21 cellular contexts compared by ENCODE assay signal in genomic region chr3:65669163-65669875, GRCh38.
A peak's percentile ranks its signal among the peaks of the same experiment; 100 is the strongest.
DNase-seq lines count a peak whose midpoint lies in the region; ATAC-seq, FAIRE-seq and TF ChIP-seq lines count a peak whose summit lies in the region.
"Had no signal": no experiment of that assay in that cellular context is flagged by ENCODE, and none has a peak within 500 bp of the region (broad histone marks: within the 10 kb centered on the region; RNA-seq: fewer than 3 reads in every experiment).

No MANE protein-coding gene starts in this region.

- H3K9me3 ChIP-seq in A549 (no peaks in the 10 kb centered on the region), keratinocyte (ENCODE audit: control insufficient read depth, low read depth, low read length) (no peaks in the 10 kb centered on the region), vagina (no peaks in the 10 kb centered on the region)
- H3K9me3 ChIP-seq: uterus had no signal

- TF ChIP-seq RAD21 in A549 (conservative IDR thresholded peaks at IDR 0.05 in 1 of 2, IDR thresholded peaks at IDR 0.05 in 1 of 2), result no peak

- H3K27me3 ChIP-seq in keratinocyte (ENCODE audit: control insufficient read depth, extremely low read depth, insufficient read depth, low read length) (no peaks in the 10 kb centered on the region), vagina (no peaks in the 10 kb centered on the region)
- H3K27me3 ChIP-seq: uterus had no signal

- H3K9ac ChIP-seq in keratinocyte (ENCODE audit: control insufficient read depth, extremely low read depth, insufficient read depth, low read length), result no peak overlapping the region

- H3K4me3 ChIP-seq in A549 (no peak overlapping the region), choroid plexus epithelial cell (ENCODE audit: low read depth, low read length) (no peak overlapping the region), keratinocyte (ENCODE audit: control insufficient read depth in 2 of 3, extremely low read depth in 1 of 3, insufficient read depth in 2 of 3, low read depth in 1 of 3, low read length in 3 of 3) (no peak overlapping the region), vagina (no peak overlapping the region)
- H3K4me3 ChIP-seq: GM23338, uterus had no signal

- dilution Hi-C loops in keratinocyte (cut with MboI; ENCODE audit: extremely low pct_ligation_motif_present, low sequenced_read_pairs), result no loop called here

- TF ChIP-seq POLR2A in A549 (IDR thresholded peaks at IDR 0.05; ENCODE audit: low read length) (no peak), vagina (IDR thresholded peaks at IDR 0.05) (no peak)

- no peaks in the 10 kb centered on the region for H3K79me2 ChIP-seq in keratinocyte (ENCODE audit: control insufficient read depth, insufficient read depth, low read length)

- H3K4me2 ChIP-seq in A549 (0 out of 3 replicates have a peak overlapping the region, but pooled peaks have one; percentile 23), keratinocyte (ENCODE audit: control insufficient read depth, extremely low read depth, insufficient read depth, low read depth, low read length) (no peak overlapping the region)
- H3K4me2 ChIP-seq: GM23338 had no signal

- ATAC-seq in A549 (no peak), GM21737 (IDR thresholded peaks at IDR 0.05; ENCODE audit: unreplicated experiment) (no peak), HG02678 (IDR thresholded peaks at IDR 0.05; ENCODE audit: unreplicated experiment) (no peak)
- ATAC-seq: GM23338, right cardiac atrium had no signal

- POLR2A ChIA-PET in A549 (lab: Yijun Ruan, JAX), result no interaction called here

- 45% methylated on average over 5 of the region's 5 CpGs for WGBS in A549 (ENCODE audit: missing lambda C conversion rate)

- no peak for TF ChIP-seq EP300 in A549 (IDR thresholded peaks at IDR 0.05)

- H3K36me3 ChIP-seq in keratinocyte (ENCODE audit: control insufficient read depth in 2 of 2, extremely low read depth in 1 of 2, insufficient read depth in 2 of 2, low read length in 2 of 2), result no peaks in the 10 kb centered on the region
- H3K36me3 ChIP-seq in vagina, result no peaks in the 10 kb centered on the region
- H3K36me3 ChIP-seq: uterus had no signal

- H2AFZ ChIP-seq in keratinocyte (ENCODE audit: control insufficient read depth, low read length), result no peak overlapping the region
- H2AFZ ChIP-seq: GM23338 had no signal

- no peak for DNase-seq in A549 (ENCODE audit: low read depth in 1 of 2, low spot score in 1 of 2)
- peak; percentile 34 for DNase-seq in M059J (ENCODE audit: low read depth)
- DNase-seq in choroid plexus epithelial cell (ENCODE audit: low read depth), result peak; percentile 91
- no peak for DNase-seq in keratinocyte (ENCODE audit: low read depth, low spot score)
- DNase-seq in vagina (ENCODE audit: extremely low spot score in 2 of 2), result no peak
- no peak for DNase-seq in NCI-H2107 (lab: John Stamatoyannopoulos, UW)
- DNase-seq: activated CD4-positive, alpha-beta T cell treated with anti-CD3 and anti-CD28 coated beads, Interleukin-2, amount 10 ng/mL, durations not matched to agents 24 days and 14 days; activated naive CD4-positive, alpha-beta T cell treated with anti-CD3 and anti-CD28 coated beads, Interleukin-2, amount 10 ng/mL, durations not matched to agents 7 days and 5 days; central memory CD4-positive, alpha-beta T cell; immature natural killer cell; NCI-H1436; NCI-H510A; right cardiac atrium; SIG-M5; T1000; uterus had no signal

- CTCF ChIA-PET in A549 (lab: Yijun Ruan, JAX), result interaction anchor here (1.5 kb wide), 1 partner anchor 31 kb away, joined by 3 read pairs; no protein-coding TSS in a partner anchor

- peaks cover 4% of the 10 kb centered on the region for H4K20me1 ChIP-seq in keratinocyte (ENCODE audit: control insufficient read depth, extremely low read depth, insufficient read depth, low read length)

- no peaks in the 10 kb centered on the region for H3K9me1 ChIP-seq in keratinocyte (ENCODE audit: control insufficient read depth, extremely low read depth, insufficient read depth, low read length)

- H3K4me1 ChIP-seq in A549 (no peaks in the 10 kb centered on the region; the same call in 2 of the 3 replicates), keratinocyte (ENCODE audit: control insufficient read depth, extremely low read depth, insufficient read depth, low read length) (peaks cover 24% of the 10 kb centered on the region), vagina (no peaks in the 10 kb centered on the region)
- H3K4me1 ChIP-seq: uterus had no signal

- TF ChIP-seq CTCF in A549 (IDR thresholded peaks at IDR 0.05) (no peak), choroid plexus epithelial cell (conservative IDR thresholded peaks at IDR 0.05; ENCODE audit: low read depth, low read length) (no peak), keratinocyte (optimal IDR thresholded peaks at IDR 0.05 in 1 of 3, IDR thresholded peaks at IDR 0.05 in 1 of 3, conservative IDR thresholded peaks at IDR 0.05 in 1 of 3; ENCODE audit: extremely low read depth in 1 of 3, insufficient read depth in 2 of 3, low read length in 3 of 3) (no peak), vagina (IDR thresholded peaks at IDR 0.05) (no peak)

- H3K27ac ChIP-seq in A549 (no peak overlapping the region), keratinocyte (ENCODE audit: control insufficient read depth, insufficient read depth, low read length) (no peak overlapping the region), vagina (no peak overlapping the region)
- H3K27ac ChIP-seq: HL-60, uterus had no signal

- FAIRE-seq in A549 (lab: Jason Lieb, UNC) (no peak), keratinocyte (lab: Jason Lieb, UNC) (peak; percentile 76)
- FAIRE-seq: A204.1 had no signal

- intact Hi-C loops in vagina (cut with DNase I), result no loop called here

TF ChIP-seq in A549, 52 proteins besides CTCF, POLR2A, EP300 and RAD21:
- TF ChIP-seq CEBPB (IDR thresholded peaks at IDR 0.05) (no peak), RNF2 (IDR thresholded peaks at IDR 0.05; ENCODE audit: borderline replicate concordance, low read depth) (no peak), RFX5 (IDR thresholded peaks at IDR 0.05) (no peak), MAZ (IDR thresholded peaks at IDR 0.05; ENCODE audit: borderline replicate concordance, low read depth, low read length) (no peak), ELK1 (IDR thresholded peaks at IDR 0.05; ENCODE audit: low read depth, low read length) (no peak), FOXS1 (CRISPR knock-in tag; IDR thresholded peaks at IDR 0.05) (no peak), REST (IDR thresholded peaks at IDR 0.05) (no peak), RCOR1 (IDR thresholded peaks at IDR 0.05; ENCODE audit: low read depth, low read length) (no peak)
TF ChIP-seq in A549: peak in this region for 0.

Comparison
In these comparisons a context has a peak if more than half of its experiments do, and no peak if none do; other contexts are left out.
1. DNase-seq: peak in M059J (single experiment) and choroid plexus epithelial cell (single experiment); none in A549 (0 of 2), keratinocyte (single experiment), vagina (0 of 2) and NCI-H2107 (single experiment).